Comparison of ENCODE assay signal across 8 cellular contexts in genomic region chr22:50314455-50315288, GRCh38. TPM values are rescaled to one million over a fixed set of nuclear protein-coding genes. Genes with fewer than 3 reads are reported as not detected.
A peak's percentile ranks its signal among the peaks of the same experiment; 100 is the strongest.
DNase-seq lines count a peak whose midpoint lies in the region; ATAC-seq and TF ChIP-seq lines count a peak whose summit lies in the region.

No MANE protein-coding gene starts in this region.

- peak overlapping the region; percentile 9; the same call in 1 of the 2 replicates for H3K27ac Mint-ChIP-seq in WTC11

- POLR2A ChIA-PET in WTC11 (lab: Charles Lee), result no interaction called here

- ATAC-seq in GM19324 (IDR thresholded peaks at IDR 0.05; ENCODE audit: low FRiP score, unreplicated experiment) (peak; percentile 55), HG03439 (IDR thresholded peaks at IDR 0.05; ENCODE audit: unreplicated experiment) (peak; percentile 63), WTC11 (peak; percentile 65)

- H3K4me1 Mint-ChIP-seq in WTC11, result peaks cover 7% of the 10 kb centered on the region

- CTCF ChIA-PET in WTC11 (lab: Charles Lee), result interaction anchor here (1.0 to 2.1 kb wide), 4 partner anchors 8 to 43 kb away, joined by 3 to 6 read pairs (median 6); partner anchors contain the start of genes DENND6B and PLXNB2

- no peak for TF ChIP-seq CTCF in WTC11 (IDR thresholded peaks at IDR 0.05)

- H3K27me3 Mint-ChIP-seq in WTC11 (ENCODE audit: low read depth), result no peaks in the 10 kb centered on the region; the same call in 1 of the 2 replicates

- no peaks in the 10 kb centered on the region for H3K9me3 Mint-ChIP-seq in WTC11

- H3K4me3 Mint-ChIP-seq in WTC11, result no peak overlapping the region

- DNase-seq in Ammon's horn (ENCODE audit: low spot score) (peak; percentile 46), WTC11 (ENCODE audit: low spot score) (no peak), NCI-H446 treated with DMSO at 0.1 percent for 48 hours (lab: John Stamatoyannopoulos, UW) (no peak), C1 segment of cervical spinal cord (lab: John Stamatoyannopoulos, UW) (no peak)
- DNase-seq in effector CD4-positive, alpha-beta T cell, result peak; percentile 46
- DNase-seq in stimulated activated CD4-positive, alpha-beta T cell treated with anti-CD3 and anti-CD28 coated beads, Interleukin-1b, Interleukin-23, amount 100 ng/mL, for 1 hour (ENCODE audit: low read depth in 2 of 2), result peak; percentile 32 to 52

- H3K36me3 Mint-ChIP-seq in WTC11, result no peaks in the 10 kb centered on the region

TF ChIP-seq in WTC11, 78 proteins besides CTCF, POLR2A, EP300 and RAD21:
- no peak for TF ChIP-seq IRF2 (CRISPR knock-in tag; IDR thresholded peaks at IDR 0.05; ENCODE audit: borderline replicate concordance, low read depth)
- no peak for TF ChIP-seq E2F4 (CRISPR knock-in tag; IDR thresholded peaks at IDR 0.05; ENCODE audit: borderline replicate concordance, low read depth)
- no peak for TF ChIP-seq NFE2L1 (CRISPR knock-in tag; IDR thresholded peaks at IDR 0.05)
- TF ChIP-seq JAZF1 (CRISPR knock-in tag; IDR thresholded peaks at IDR 0.05), result no peak
- no peak for TF ChIP-seq TCF7 (CRISPR knock-in tag; IDR thresholded peaks at IDR 0.05; ENCODE audit: low read depth)
- no peak for TF ChIP-seq MXD4 (CRISPR knock-in tag; IDR thresholded peaks at IDR 0.05; ENCODE audit: borderline replicate concordance)
- no peak for TF ChIP-seq E2F5 (CRISPR knock-in tag; IDR thresholded peaks at IDR 0.05)
- TF ChIP-seq TEAD1 (CRISPR knock-in tag; IDR thresholded peaks at IDR 0.05), result no peak
- no peak for TF ChIP-seq HMGXB4 (CRISPR knock-in tag; IDR thresholded peaks at IDR 0.05)
- no peak for TF ChIP-seq NR1H2 (CRISPR knock-in tag; IDR thresholded peaks at IDR 0.05)
- TF ChIP-seq ZNF263 (CRISPR knock-in tag; IDR thresholded peaks at IDR 0.05; ENCODE audit: low read depth), result no peak

RNA-seq across cellular contexts. Expression of gene PLXNB2, which starts 7.2 kb away (rescaled TPM):
- total RNA-seq in WTC11 (2021), result 110 to 113 TPM (median 111 TPM) in 3 replicates

RNA-seq across cellular contexts. Expression of gene DENND6B, which starts 12.1 kb away (rescaled TPM):
- 2.3 to 2.7 TPM (median 2.5 TPM) in 3 replicates for total RNA-seq in WTC11 (2021)

RNA-seq across cellular contexts. Expression of gene PPP6R2, which starts 28.5 kb away (rescaled TPM):
- total RNA-seq in WTC11 (2021), result 41.5 to 47.8 TPM (median 46.7 TPM) in 3 replicates

RNA-seq across cellular contexts. Expression of gene MAPK11, which starts 44.5 kb away (rescaled TPM):
- total RNA-seq in WTC11 (2021), result 1.4 to 2.3 TPM (median 1.9 TPM) in 3 replicates

RNA-seq across cellular contexts. Expression of gene MAPK12, which starts 53.2 kb away (rescaled TPM):
- 26.9 to 31.0 TPM (median 28.8 TPM) in 3 replicates for total RNA-seq in WTC11 (2021)

Comparison
In these comparisons a context has a peak if more than half of its experiments do, and no peak if none do; other contexts are left out.
1. DNase-seq: peak in Ammon's horn (single experiment), effector CD4-positive, alpha-beta T cell (single experiment) and stimulated activated CD4-positive, alpha-beta T cell treated with anti-CD3 and anti-CD28 coated beads, Interleukin-1b, Interleukin-23, amount 100 ng/mL, for 1 hour (2 of 2); none in WTC11 (single experiment), NCI-H446 treated with DMSO at 0.1 percent for 48 hours (single experiment) and C1 segment of cervical spinal cord (0 of 14).
2. Peak in every context shown above with its lines, with median percentiles within 50 percentile points of each other: ATAC-seq.